In genomic region chr3:150194957-150195356, GRCh38 we compare ENCODE assay signal across 27 cellular contexts.
DNase-seq lines count a peak whose midpoint lies in the region; ATAC-seq, FAIRE-seq and TF ChIP-seq lines count a peak whose summit lies in the region.
"Had no signal": no experiment of that assay in that cellular context is flagged by ENCODE, and none has a peak within 500 bp of the region (broad histone marks: within the 10 kb centered on the region; RNA-seq: fewer than 3 reads in every experiment).

No MANE protein-coding gene starts in this region.

- H3K36me3 ChIP-seq in GM23338 (ENCODE audit: insufficient read depth) (no peaks in the 10 kb centered on the region), H1 (ENCODE audit: control insufficient read depth in 2 of 4, insufficient read depth in 4 of 4, low read length in 3 of 4) (no peaks in the 10 kb centered on the region)
- H3K36me3 ChIP-seq: BLaER1 had no signal

- H3K27me3 ChIP-seq in GM23338 (ENCODE audit: insufficient read depth), result no peaks in the 10 kb centered on the region
- no peaks in the 10 kb centered on the region for H3K27me3 ChIP-seq in H1 (replicated peaks in 1 of 4; ENCODE audit: control insufficient read depth in 3 of 4, extremely low read depth in 1 of 4, insufficient read depth in 3 of 4, low read length in 3 of 4)
- H3K27me3 ChIP-seq: BLaER1 had no signal

- H3F3A ChIP-seq in GM23338 (replicated peaks; ENCODE audit: low read depth), result no peaks in the 10 kb centered on the region

- no peaks in the 10 kb centered on the region; the same call in 1 of the 2 replicates for H3K23me2 ChIP-seq in H1 (ENCODE audit: low read depth, low read length)

- no peak overlapping the region for H3K9ac ChIP-seq in H1 (replicated peaks in 1 of 4; ENCODE audit: extremely low read depth in 1 of 4, low read depth in 3 of 4, low read length in 3 of 4)
- H3K9ac ChIP-seq: BLaER1 had no signal

- no peak overlapping the region for H3K23ac ChIP-seq in H1 (ENCODE audit: insufficient read length)

- no peak overlapping the region for H2BK12ac ChIP-seq in H1 (ENCODE audit: low read depth, low read length)

- H3K14ac ChIP-seq in H1 (ENCODE audit: insufficient read length), result no peak overlapping the region

- H4K20me1 ChIP-seq in GM23338 (replicated peaks; ENCODE audit: insufficient read depth) (no peaks in the 10 kb centered on the region), H1 (replicated peaks in 1 of 2; ENCODE audit: control insufficient read depth in 1 of 2, insufficient read depth in 2 of 2, low read length in 2 of 2) (no peaks in the 10 kb centered on the region)
- H4K20me1 ChIP-seq: BLaER1 had no signal

- H3K4me2 ChIP-seq in GM23338 (no peak overlapping the region), H1 (ENCODE audit: insufficient read depth in 1 of 2, low read depth in 2 of 2, low read length in 2 of 2) (no peak overlapping the region)
- H3K4me2 ChIP-seq: A549, BLaER1 had no signal

- peaks cover 19% of the 10 kb centered on the region for H3K4me1 Mint-ChIP-seq in GM23338
- H3K4me1 Mint-ChIP-seq: B cell; CD14-positive monocyte; CD4-positive, alpha-beta memory T cell; CD4-positive, CD25-positive, alpha-beta regulatory T cell; CD8-positive, alpha-beta memory T cell had no signal

- H2BK120ac ChIP-seq in H1 (replicated peaks; ENCODE audit: low read depth, low read length), result no peak overlapping the region

- H3K4ac ChIP-seq in H1 (replicated peaks; ENCODE audit: insufficient read length, low read depth, low read length), result no peak overlapping the region

- ATAC-seq in GM23338, result no peak
- ATAC-seq in GM18867 (IDR thresholded peaks at IDR 0.05; ENCODE audit: unreplicated experiment), result no peak
- ATAC-seq: A549 had no signal

- no peaks in the 10 kb centered on the region for H3K9me2 ChIP-seq in GM23338 (ENCODE audit: insufficient read depth)

- H3K9me3 ChIP-seq in H1 (ENCODE audit: insufficient read depth in 2 of 2, low read depth in 1 of 2, low read length in 1 of 2), result no peaks in the 10 kb centered on the region; a peak in 1 of 4 replicates
- H3K9me3 ChIP-seq: BLaER1 had no signal

- peaks cover 15% of the 10 kb centered on the region for H3K4me1 ChIP-seq in GM23338 (ENCODE audit: insufficient read depth)
- peaks cover 0 to 6% (median 0%) of the 10 kb centered on the region in 4 experiments; a peak in 1 of 7 replicates for H3K4me1 ChIP-seq in H1 (replicated peaks in 1 of 4; ENCODE audit: control insufficient read depth in 3 of 4, insufficient read depth in 4 of 4, low read length in 3 of 4)
- H3K4me1 ChIP-seq: A549, BLaER1 had no signal

- POLR2A ChIA-PET in H1 (lab: Charles Lee; ENCODE audit: partially characterized antibody), result no interaction called here

- no peak for TF ChIP-seq POLR2A in H1 (IDR thresholded peaks at IDR 0.05; ENCODE audit: control extremely low read depth in 1 of 2, low read depth in 2 of 2, low read length in 2 of 2)

- no peak overlapping the region for H4K8ac ChIP-seq in H1 (ENCODE audit: extremely low read depth, insufficient read depth, low read length)

- DNase-seq in GM23338 (ENCODE audit: low spot score) (no peak), H1 (ENCODE audit: low read depth in 1 of 2, low spot score in 2 of 2) (no peak), A172 (ENCODE audit: low spot score) (no peak), NCI-H2196 (lab: John Stamatoyannopoulos, UW; ENCODE audit: unreplicated experiment) (no peak), cortex of kidney (lab: John Stamatoyannopoulos, UW) (no peak)
- DNase-seq: AML-193; C1 segment of cervical spinal cord; CD4-positive, alpha-beta memory T cell; CD4-positive, CD25-positive, alpha-beta regulatory T cell; CD8-positive, alpha-beta memory T cell; COR-L47; DMS 273 treated with DMSO at 0.1 percent for 48 hours; DMS153; DMS53; DMS79; DND-41; EL; GF-D8 had no signal

- H3K56ac ChIP-seq in H1 (replicated peaks; ENCODE audit: insufficient read length, low read depth, low read length), result no peak overlapping the region

- H3K79me2 ChIP-seq in GM23338 (replicated peaks; ENCODE audit: insufficient read depth) (no peaks in the 10 kb centered on the region), H1 (ENCODE audit: control insufficient read depth in 1 of 2, insufficient read depth in 2 of 2, low read length in 2 of 2) (no peaks in the 10 kb centered on the region)

- H2AK5ac ChIP-seq in H1 (ENCODE audit: low read depth, low read length), result no peak overlapping the region

- H3K79me1 ChIP-seq in H1 (ENCODE audit: low read depth, low read length), result no peaks in the 10 kb centered on the region

- TF ChIP-seq RAD21 in H1 (IDR thresholded peaks at IDR 0.05 in 1 of 2, conservative IDR thresholded peaks at IDR 0.05 in 1 of 2; ENCODE audit: low read depth in 2 of 2, low read length in 2 of 2), result no peak

- H2BK15ac ChIP-seq in H1 (ENCODE audit: low read length), result no peak overlapping the region

- no peak overlapping the region for H3K4me3 ChIP-seq in GM23338
- H3K4me3 ChIP-seq in H1 (ENCODE audit: extremely low read depth in 1 of 4, insufficient read depth in 2 of 4, low read depth in 3 of 4, low read length in 4 of 4), result no peak overlapping the region
- H3K4me3 ChIP-seq: A549, BLaER1 had no signal

- TF ChIP-seq CTCF in GM23338 (conservative IDR thresholded peaks at IDR 0.05; ENCODE audit: low read depth in 2 of 2) (no peak), VCaP (conservative IDR thresholded peaks at IDR 0.05) (no peak), H1 (IDR thresholded peaks at IDR 0.05; ENCODE audit: control extremely low read depth in 1 of 3, insufficient read depth in 1 of 3, low read depth in 1 of 3, low read length in 3 of 3) (no peak)

- no peak overlapping the region for H2BK5ac ChIP-seq in H1 (ENCODE audit: low read depth, low read length)

- no peak overlapping the region for H2BK20ac ChIP-seq in H1 (ENCODE audit: low read length)

- no peak overlapping the region for H3K4me3 Mint-ChIP-seq in GM23338
- H3K4me3 Mint-ChIP-seq: B cell; CD14-positive monocyte; CD4-positive, alpha-beta memory T cell; CD4-positive, CD25-positive, alpha-beta regulatory T cell; CD8-positive, alpha-beta memory T cell had no signal

- no peak overlapping the region for H4K5ac ChIP-seq in H1 (ENCODE audit: insufficient read length, low read depth, low read length)

- H3K9me3 Mint-ChIP-seq in GM23338, result peaks cover 4% of the 10 kb centered on the region; the same call in 2 of the 3 replicates

- CTCF ChIA-PET in H1 (lab: Charles Lee; ENCODE audit: partially characterized antibody), result no interaction called here

- H3K27ac Mint-ChIP-seq in GM23338, result 0 out of 2 replicates have a peak overlapping the region, but pooled peaks have one; percentile 17
- H3K27ac Mint-ChIP-seq: B cell; CD14-positive monocyte; CD4-positive, alpha-beta memory T cell; CD4-positive, CD25-positive, alpha-beta regulatory T cell; CD8-positive, alpha-beta memory T cell had no signal

- no peak overlapping the region for H3K27ac ChIP-seq in GM23338 (ENCODE audit: low read depth)
- peak overlapping the region; percentile 35; the same call in 1 of the 2 replicates for H3K27ac ChIP-seq in VCaP
- no peak overlapping the region for H3K27ac ChIP-seq in H1 (ENCODE audit: low read depth, low read length)
- H3K27ac ChIP-seq: 22Rv1, A549, BLaER1 had no signal

- H3K36me3 Mint-ChIP-seq in GM23338 (ENCODE audit: low read depth), result peaks cover under 1% of the 10 kb centered on the region; the same call in 1 of the 3 replicates
- H3K36me3 Mint-ChIP-seq: CD14-positive monocyte; CD4-positive, alpha-beta memory T cell; CD4-positive, CD25-positive, alpha-beta regulatory T cell; CD8-positive, alpha-beta memory T cell had no signal

- H2AFZ ChIP-seq in GM23338 (peak overlapping the region; percentile 75; the same call in 1 of the 2 replicates), H1 (ENCODE audit: low read length) (peak overlapping the region; percentile 96; the same call in 1 of the 2 replicates)

- peak; percentile 43 for FAIRE-seq in A204.1 (lab: Jason Lieb, UNC)
- no peak for FAIRE-seq in H1 (lab: Jason Lieb, UNC)
- FAIRE-seq: A549, GM12891 had no signal

- no peak overlapping the region for H4K91ac ChIP-seq in H1 (replicated peaks; ENCODE audit: insufficient read length, low read length)

- no peak for TF ChIP-seq EP300 in H1 (IDR thresholded peaks at IDR 0.05; ENCODE audit: borderline replicate concordance in 1 of 2, low read depth in 2 of 2, low read length in 2 of 2)

- H3K18ac ChIP-seq in H1 (ENCODE audit: extremely low read depth, low read length), result no peak overlapping the region

- H3K27me3 Mint-ChIP-seq in GM23338 (ENCODE audit: insufficient read depth, low read depth, poor library complexity), result no peaks in the 10 kb centered on the region

TF ChIP-seq in GM23338, 12 proteins besides CTCF, POLR2A, EP300 and RAD21 (continues in another document):
- TF ChIP-seq JUNB (IDR thresholded peaks at IDR 0.05; ENCODE audit: unreplicated experiment), result no peak
- no peak for TF ChIP-seq STAT1 (IDR thresholded peaks at IDR 0.05; ENCODE audit: unreplicated experiment)
- no peak for TF ChIP-seq EZH2 (IDR thresholded peaks at IDR 0.05; ENCODE audit: low read depth, unreplicated experiment)

TF ChIP-seq in H1, 55 proteins besides CTCF, POLR2A, EP300 and RAD21 (continues in another document):
- TF ChIP-seq NANOG (IDR thresholded peaks at IDR 0.05; ENCODE audit: insufficient read depth, low read depth, low read length, poor library complexity, severe bottlenecking) (no peak), HDAC6 (IDR thresholded peaks at IDR 0.05; ENCODE audit: low read depth, low read length) (no peak), CBX8 (IDR thresholded peaks at IDR 0.05; ENCODE audit: borderline replicate concordance, low read depth, low read length) (no peak), TAF7 (optimal IDR thresholded peaks at IDR 0.05; ENCODE audit: borderline replicate concordance, low read depth, low read length) (no peak), SAP30 (IDR thresholded peaks at IDR 0.05; ENCODE audit: insufficient read depth, insufficient replicate concordance, low read length) (no peak), YY1 (IDR thresholded peaks at IDR 0.05; ENCODE audit: low read depth, low read length) (no peak), GTF2F1 (IDR thresholded peaks at IDR 0.05; ENCODE audit: borderline replicate concordance, low read depth, low read length) (no peak), SIRT6 (IDR thresholded peaks at IDR 0.05; ENCODE audit: low read length) (no peak), ASH2L (IDR thresholded peaks at IDR 0.05; ENCODE audit: low read length) (no peak), GABPA (IDR thresholded peaks at IDR 0.05; ENCODE audit: borderline replicate concordance, insufficient read depth, low read length) (no peak), CEBPB (IDR thresholded peaks at IDR 0.05; ENCODE audit: low read depth, low read length) (no peak), BACH1 (IDR thresholded peaks at IDR 0.05; ENCODE audit: low read length) (no peak), USF2 (IDR thresholded peaks at IDR 0.05; ENCODE audit: low read length) (no peak), POLR2AphosphoS5 (IDR thresholded peaks at IDR 0.05; ENCODE audit: low read depth, low read length) (no peak)
